In genomic region chr2:1731512-1731962, GRCh38 we compare ENCODE assay signal across 10 cellular contexts. TPM values are rescaled to one million over a fixed set of nuclear protein-coding genes. Genes with fewer than 3 reads are reported as not detected.
DNase-seq lines count a peak whose midpoint lies in the region; ATAC-seq and TF ChIP-seq lines count a peak whose summit lies in the region.
"Had no signal": no experiment of that assay in that cellular context is flagged by ENCODE, and none has a peak within 500 bp of the region (broad histone marks: within the 10 kb centered on the region; RNA-seq: fewer than 3 reads in every experiment).

No MANE protein-coding gene starts in this region.

- ATAC-seq in mucosa of descending colon, result peak; percentile 32
- ATAC-seq in HG03095 (IDR thresholded peaks at IDR 0.05; ENCODE audit: unreplicated experiment), result no peak
- ATAC-seq: K562; naive thymus-derived CD4-positive, alpha-beta T cell had no signal

- intact Hi-C loops in mucosa of descending colon (cut with DNase I, micrococcal nuclease), result no loop called here

- no peaks in the 10 kb centered on the region for H3K36me3 ChIP-seq in mucosa of descending colon (ENCODE audit: low read depth)
- H3K36me3 ChIP-seq in urinary bladder (ENCODE audit: insufficient read depth), result no peaks in the 10 kb centered on the region
- H3K36me3 ChIP-seq in H7 (replicated peaks; ENCODE audit: control insufficient read depth, insufficient read depth, low read length), result no peaks in the 10 kb centered on the region; the same call in 1 of the 2 replicates

- H3K4me1 ChIP-seq in mucosa of descending colon (ENCODE audit: low read depth) (no peaks in the 10 kb centered on the region), urinary bladder (ENCODE audit: insufficient read depth) (peaks cover 2% of the 10 kb centered on the region)

- H3K4me3 ChIP-seq in mucosa of descending colon (no peak overlapping the region), urinary bladder (ENCODE audit: low read depth, low read length) (no peak overlapping the region), H7 (ENCODE audit: insufficient read depth, low read depth, low read length) (no peak overlapping the region)
- H3K4me3 ChIP-seq: K562 had no signal

- WGBS in urinary bladder, result 22% methylated on average over 6 of the region's 6 CpGs

- H3K27ac ChIP-seq in urinary bladder (ENCODE audit: low read depth), result peak overlapping the region; percentile 32

- TF ChIP-seq CTCF in mucosa of descending colon (IDR thresholded peaks at IDR 0.05), result no peak

- DNase-seq in SHP77 treated with DMSO at 0.1 percent for 48 hours (lab: John Stamatoyannopoulos, UW) (peak; percentile 85), SHP77 (lab: John Stamatoyannopoulos, UW) (no peak), ecto neural progenitor cell (ENCODE audit: low spot score) (peak; percentile 44), mucosa of descending colon (peak in 1 of 3 donors; percentile 24), H7 (no peak), NCI-H2227 (lab: John Stamatoyannopoulos, UW; ENCODE audit: unreplicated experiment) (no peak)
- DNase-seq: naive thymus-derived CD4-positive, alpha-beta T cell had no signal

- H3K9me3 ChIP-seq in mucosa of descending colon, result no peaks in the 10 kb centered on the region

- H3K27me3 ChIP-seq in H7 (ENCODE audit: control insufficient read depth, insufficient read depth, low read length), result no peaks in the 10 kb centered on the region

RNA-seq across cellular contexts. Expression of gene PXDN, which starts 12.8 kb away (rescaled TPM):
- 10 to 100 TPM in 2 of 3 donors, 1 to 10 TPM in 1; 9.3 to 52.4 (median 11.9) TPM for total RNA-seq in mucosa of descending colon
- 256 TPM for total RNA-seq in urinary bladder
- polyA plus RNA-seq in urinary bladder, result 77.8 TPM
- total RNA-seq in H7 (2014; rRNA removed; shearing (Covaris generic)), result 102 and 124 TPM in 2 replicates
- polyA plus RNA-seq: K562 had no signal

Comparison
In these comparisons a context has a peak if more than half of its experiments do, and no peak if none do; other contexts are left out.
1. DNase-seq: peak in SHP77 treated with DMSO at 0.1 percent for 48 hours (single experiment) and ecto neural progenitor cell (single experiment); none in SHP77 (0 of 2), H7 (single experiment) and NCI-H2227 (single experiment).